In the genomic region with DNA sequence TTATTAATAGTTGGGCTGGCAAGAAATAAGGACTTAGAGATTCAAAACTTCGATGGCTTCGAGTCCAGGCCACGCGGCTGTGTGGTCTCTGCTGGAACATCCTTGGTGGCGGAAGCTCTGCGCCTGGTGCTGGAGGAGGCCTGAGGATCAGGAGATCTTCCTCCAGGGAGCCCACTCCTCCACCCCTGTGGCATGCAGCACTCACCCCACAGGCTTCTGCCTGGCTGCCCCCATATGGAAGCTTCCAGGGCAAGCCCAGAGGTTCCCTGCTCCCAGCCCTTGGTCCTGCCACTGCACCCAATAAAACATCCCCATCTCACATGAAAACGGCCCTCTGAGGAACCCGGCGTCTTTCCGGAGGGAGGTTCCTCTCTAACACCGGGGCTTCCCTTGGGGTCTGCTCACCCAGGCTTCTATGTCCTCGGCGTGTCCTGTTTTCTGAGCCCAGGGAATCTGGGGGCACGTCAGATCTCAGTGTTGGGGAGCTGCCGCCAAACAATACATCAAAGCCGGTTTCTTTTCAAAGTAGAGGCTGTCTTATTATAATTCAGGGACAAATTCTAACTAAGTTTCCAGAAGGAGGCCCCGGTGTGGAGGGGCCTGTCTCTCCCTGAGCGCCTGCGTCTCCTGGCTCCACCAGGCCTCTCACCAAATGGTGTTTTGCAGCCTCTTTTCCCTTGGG, we compare ENCODE assay signal across 30 cellular contexts. TPM values are rescaled to one million over a fixed set of nuclear protein-coding genes. Genes with fewer than 3 reads are reported as not detected.
A peak's percentile ranks its signal among the peaks of the same experiment; 100 is the strongest.
DNase-seq lines count a peak whose midpoint lies in the region; ATAC-seq, FAIRE-seq and TF ChIP-seq lines count a peak whose summit lies in the region.
"Had no signal": no experiment of that assay in that cellular context is flagged by ENCODE, and none has a peak within 500 bp of the region (broad histone marks: within the 10 kb centered on the region; RNA-seq: fewer than 3 reads in every experiment).

No MANE protein-coding gene starts in this region.

- POLR2A ChIA-PET in H1 (lab: Charles Lee; ENCODE audit: partially characterized antibody) = interaction anchor here (0.8 to 0.9 kb wide), 2 partner anchors 96 to 111 kb away, joined by 3 read pairs; no protein-coding TSS in a partner anchor

- H3K9ac ChIP-seq in H1 (replicated peaks in 1 of 4; ENCODE audit: extremely low read depth in 1 of 4, low read depth in 3 of 4, low read length in 3 of 4) (no peak overlapping the region), stomach smooth muscle (ENCODE audit: low read length in 2 of 2) (no peak overlapping the region)

- no peaks in the 10 kb centered on the region for H3K79me2 ChIP-seq in H1 (ENCODE audit: control insufficient read depth in 1 of 2, insufficient read depth in 2 of 2, low read length in 2 of 2)

- H4K8ac ChIP-seq in H1 (ENCODE audit: extremely low read depth, insufficient read depth, low read length) = peak overlapping the region; percentile 23; the same call in 1 of the 2 replicates

- H3K27me3 Mint-ChIP-seq in nephron (ENCODE audit: low read depth) = peaks cover 4% of the 10 kb centered on the region

- H3K56ac ChIP-seq in H1 (replicated peaks; ENCODE audit: insufficient read length, low read depth, low read length) = no peak overlapping the region

- H2BK5ac ChIP-seq in H1 (ENCODE audit: low read depth, low read length) = no peak overlapping the region

- H3K18ac ChIP-seq in H1 (ENCODE audit: extremely low read depth, low read length) = no peak overlapping the region

- intact Hi-C loops in gastrocnemius medialis (cut with DNase I; ENCODE audit: low total_unique reads) = no loop called here

- peak overlapping the region; percentile 99 for H3K27ac ChIP-seq in VCaP
- no peak overlapping the region for H3K27ac ChIP-seq in H1 (ENCODE audit: low read depth, low read length)
- peak overlapping the region; percentile 55 for H3K27ac ChIP-seq in stomach smooth muscle (ENCODE audit: low read length)
- no peak overlapping the region for H3K27ac ChIP-seq in gastrocnemius medialis
- H3K27ac ChIP-seq: body of pancreas, foreskin keratinocyte, psoas muscle, SK-N-MC had no signal

- no peaks in the 10 kb centered on the region for H3K79me1 ChIP-seq in H1 (ENCODE audit: low read depth, low read length)

- H3K4me2 ChIP-seq in H1 (ENCODE audit: insufficient read depth in 1 of 2, low read depth in 2 of 2, low read length in 2 of 2) = no peak overlapping the region

- H2AK5ac ChIP-seq in H1 (ENCODE audit: low read depth, low read length) = no peak overlapping the region

- H2BK20ac ChIP-seq in H1 (ENCODE audit: low read length) = no peak overlapping the region

- H4K20me1 ChIP-seq in H1 (replicated peaks in 1 of 2; ENCODE audit: control insufficient read depth in 1 of 2, insufficient read depth in 2 of 2, low read length in 2 of 2) = no peaks in the 10 kb centered on the region

- no peak overlapping the region for H3K4me3 Mint-ChIP-seq in nephron
- H3K4me3 Mint-ChIP-seq: activated naive CD8-positive, alpha-beta T cell treated with anti-CD3 and anti-CD28 coated beads, Interleukin-2, amount 10 ng/mL, durations not matched to agents 7 days and 5 days; T-helper 17 cell had no signal

- no peak overlapping the region for H2AFZ ChIP-seq in H1 (ENCODE audit: low read length)

- H3K9me3 Mint-ChIP-seq in nephron = no peaks in the 10 kb centered on the region
- H3K9me3 Mint-ChIP-seq: activated naive CD8-positive, alpha-beta T cell treated with anti-CD3 and anti-CD28 coated beads, Interleukin-2, amount 10 ng/mL, durations not matched to agents 7 days and 5 days had no signal

- no peaks in the 10 kb centered on the region for H3K36me3 Mint-ChIP-seq in nephron (ENCODE audit: low read depth)
- H3K36me3 Mint-ChIP-seq: activated naive CD8-positive, alpha-beta T cell treated with anti-CD3 and anti-CD28 coated beads, Interleukin-2, amount 10 ng/mL, durations not matched to agents 7 days and 5 days had no signal

- no peak overlapping the region for H4K91ac ChIP-seq in H1 (replicated peaks; ENCODE audit: insufficient read length, low read length)

- no peaks in the 10 kb centered on the region; the same call in 1 of the 2 replicates for H3K23me2 ChIP-seq in H1 (ENCODE audit: low read depth, low read length)

- H2BK12ac ChIP-seq in H1 (ENCODE audit: low read depth, low read length) = 0 out of 2 replicates have a peak overlapping the region, but pooled peaks have one; percentile 14

- TF ChIP-seq POLR2A in H1 (IDR thresholded peaks at IDR 0.05; ENCODE audit: control extremely low read depth in 1 of 2, low read depth in 2 of 2, low read length in 2 of 2) (no peak), gastrocnemius medialis (IDR thresholded peaks at IDR 0.05) (no peak)

- no peaks in the 10 kb centered on the region for H3K36me3 ChIP-seq in H1 (ENCODE audit: control insufficient read depth in 2 of 4, insufficient read depth in 4 of 4, low read length in 3 of 4)
- no peaks in the 10 kb centered on the region for H3K36me3 ChIP-seq in stomach smooth muscle (ENCODE audit: control insufficient read depth in 2 of 2, insufficient read depth in 2 of 2, low read length in 2 of 2)
- H3K36me3 ChIP-seq in gastrocnemius medialis = no peaks in the 10 kb centered on the region

- H2BK15ac ChIP-seq in H1 (ENCODE audit: low read length) = no peak overlapping the region

- 88% methylated on average over 19 of the region's 19 CpGs; no CpG with 5 or more reads in 1 of the 2 experiments for WGBS in H1 (ENCODE audit: extremely low coverage in 1 of 2, insufficient coverage in 1 of 2, insufficient read length in 1 of 2, insufficient replicate concordance in 2 of 2, low coverage in 1 of 2, low lambda C conversion rate in 2 of 2, missing lambda C conversion rate in 1 of 2), 2 experiments

- TF ChIP-seq RAD21 in H1 (IDR thresholded peaks at IDR 0.05 in 1 of 2, conservative IDR thresholded peaks at IDR 0.05 in 1 of 2; ENCODE audit: low read depth in 2 of 2, low read length in 2 of 2) = no peak

- H3K4me1 ChIP-seq in H1 (replicated peaks in 1 of 4; ENCODE audit: control insufficient read depth in 3 of 4, insufficient read depth in 4 of 4, low read length in 3 of 4) (peaks cover 0 to 4% (median 1%) of the 10 kb centered on the region in 4 experiments; a peak in 5 of 7 replicates), stomach smooth muscle (ENCODE audit: control insufficient read depth, insufficient read depth, low read length) (peaks cover 54% of the 10 kb centered on the region), gastrocnemius medialis (peaks cover 0 to 5% of the 10 kb centered on the region in 2 donors)
- H3K4me1 ChIP-seq: psoas muscle had no signal

- H3K4ac ChIP-seq in H1 (replicated peaks; ENCODE audit: insufficient read length, low read depth, low read length) = no peak overlapping the region

- CTCF ChIA-PET in H1 (lab: Charles Lee; ENCODE audit: partially characterized antibody) = interaction anchor here (1.0 to 3.0 kb wide), 6 partner anchors 9 to 57 kb away, joined by 3 to 9 read pairs (median 3); a partner anchor contains a TSS

- no peak overlapping the region for H3K14ac ChIP-seq in H1 (ENCODE audit: insufficient read length)

- no peak overlapping the region for H3K4me3 ChIP-seq in H1 (ENCODE audit: extremely low read depth in 1 of 4, insufficient read depth in 2 of 4, low read depth in 3 of 4, low read length in 4 of 4)
- H3K4me3 ChIP-seq in stomach smooth muscle (ENCODE audit: low read length in 2 of 2) = no peak overlapping the region
- no peak overlapping the region for H3K4me3 ChIP-seq in gastrocnemius medialis
- H3K4me3 ChIP-seq: body of pancreas, psoas muscle, SK-N-MC had no signal

- TF ChIP-seq EP300 in H1 (IDR thresholded peaks at IDR 0.05; ENCODE audit: borderline replicate concordance in 1 of 2, low read depth in 2 of 2, low read length in 2 of 2) = no peak

- FAIRE-seq in H1 (lab: Jason Lieb, UNC) = no peak
- FAIRE-seq: GM18507, H54, islet of Langerhans had no signal

- TF ChIP-seq CTCF in VCaP (conservative IDR thresholded peaks at IDR 0.05) (no peak), H1 (IDR thresholded peaks at IDR 0.05; ENCODE audit: control extremely low read depth in 1 of 3, insufficient read depth in 1 of 3, low read depth in 1 of 3, low read length in 3 of 3) (no peak), nephron (IDR thresholded peaks at IDR 0.05; ENCODE audit: unreplicated experiment in 3 of 3) (no peak), gastrocnemius medialis (IDR thresholded peaks at IDR 0.05 in 4 of 5, conservative IDR thresholded peaks at IDR 0.05 in 1 of 5) (no peak)

- DNase-seq in H1 (ENCODE audit: low read depth in 1 of 2, low spot score in 2 of 2) (no peak), gastrocnemius medialis (no peak), NOMO-1 treated with dmso at 0.1 percent for 144 hours (lab: John Stamatoyannopoulos, UW; ENCODE audit: unreplicated experiment) (no peak)
- DNase-seq: activated CD4-positive, alpha-beta T cell treated with anti-CD3 and anti-CD28 coated beads, Interleukin-2, amount 50 U/mL, for 1 hour; activated CD8-positive, alpha-beta memory T cell treated with anti-CD3 and anti-CD28 coated beads, Interleukin-2, amount 50 U/mL, for 4 hours; C1 segment of cervical spinal cord; DMS79 treated with DMSO at 0.1 percent for 48 hours; effector CD4-positive, alpha-beta T cell; foreskin keratinocyte; MV-4-11; NCI-H1694; NCI-H524 treated with DMSO at 0.1 percent for 48 hours; psoas muscle; substantia nigra; T-helper 17 cell had no signal

- H3K9me3 ChIP-seq in H1 (ENCODE audit: insufficient read depth in 2 of 2, low read depth in 1 of 2, low read length in 1 of 2) = no peaks in the 10 kb centered on the region
- no peaks in the 10 kb centered on the region for H3K9me3 ChIP-seq in stomach smooth muscle (ENCODE audit: control insufficient read depth in 2 of 2, low read length in 2 of 2)
- H3K9me3 ChIP-seq in gastrocnemius medialis = no peaks in the 10 kb centered on the region
- H3K9me3 ChIP-seq: body of pancreas, psoas muscle had no signal

- no peak overlapping the region for H3K23ac ChIP-seq in H1 (ENCODE audit: insufficient read length)

- peaks cover 41% of the 10 kb centered on the region for H3K4me1 Mint-ChIP-seq in nephron

- no peak overlapping the region for H4K5ac ChIP-seq in H1 (ENCODE audit: insufficient read length, low read depth, low read length)

- no peak for ATAC-seq in gastrocnemius medialis
- no peak for ATAC-seq in GM19455 (IDR thresholded peaks at IDR 0.05; ENCODE audit: unreplicated experiment)
- ATAC-seq: body of pancreas, foreskin keratinocyte, psoas muscle, T-helper 17 cell had no signal

- no peak overlapping the region for H2BK120ac ChIP-seq in H1 (replicated peaks; ENCODE audit: low read depth, low read length)

- H3K27ac Mint-ChIP-seq in nephron = peak overlapping the region in 2 of 3 experiments; percentile 68 to 70
- H3K27ac Mint-ChIP-seq: activated naive CD8-positive, alpha-beta T cell treated with anti-CD3 and anti-CD28 coated beads, Interleukin-2, amount 10 ng/mL, durations not matched to agents 7 days and 5 days; T-helper 17 cell had no signal

- in situ Hi-C loops in gastrocnemius medialis (cut with MboI; ENCODE audit: low sequenced_read_pairs in 4 of 4) = no loop called here

- H3K27me3 ChIP-seq in H1 (replicated peaks in 1 of 4; ENCODE audit: control insufficient read depth in 3 of 4, extremely low read depth in 1 of 4, insufficient read depth in 3 of 4, low read length in 3 of 4) = no peaks in the 10 kb centered on the region
- no peaks in the 10 kb centered on the region for H3K27me3 ChIP-seq in stomach smooth muscle (ENCODE audit: control insufficient read depth in 1 of 2, insufficient read depth in 2 of 2, low read length in 2 of 2)
- H3K27me3 ChIP-seq in gastrocnemius medialis = no peaks in the 10 kb centered on the region
- H3K27me3 ChIP-seq: body of pancreas, foreskin keratinocyte had no signal

RNA-seq across cellular contexts. Expression of a gene that starts 32.4 kb away (rescaled TPM):
- total RNA-seq in H1 (2021; fragmentation: NEBNext Ultra II Directional; extraction: Animal tissue kit (Norgen Biotek cat#: 25700)) = not detected in 2 replicates
- polyA plus RNA-seq in H1 (2011; rRNA removed) = not detected in 2 replicates
- polyA plus RNA-seq in H1 (2011; cell fraction: cytosol; rRNA removed) = not detected
- not detected for polyA plus RNA-seq in H1 (2011; cell fraction: nucleus; rRNA removed)
- not detected in 4 replicates for polyA plus RNA-seq in H1 (2012, experiment 1 of 2)
- polyA plus RNA-seq in H1 (2012, experiment 2 of 2) = not detected
- polyA plus RNA-seq in H1 (2013, experiment 1 of 2) = not detected
- polyA plus RNA-seq in H1 (2013, experiment 2 of 2) = not detected
- not detected in 2 replicates for polyA minus RNA-seq in H1 (2011; rRNA and poly(A)+ RNA removed)
- polyA minus RNA-seq in H1 (2011; cell fraction: cytosol; rRNA and poly(A)+ RNA removed) = not detected
- polyA minus RNA-seq in H1 (2011; cell fraction: nucleus; rRNA and poly(A)+ RNA removed) = not detected
- not detected for total RNA-seq in gastrocnemius medialis
- total RNA-seq: activated naive CD8-positive, alpha-beta T cell treated with anti-CD3 and anti-CD28 coated beads, Interleukin-2, amount 10 ng/mL, durations not matched to agents 7 days and 5 days; body of pancreas; epithelial cell of proximal tubule; mucosa of gallbladder; psoas muscle; RPMI7951; skeletal muscle tissue; T-helper 17 cell had no signal
- polyA plus RNA-seq: neural cell had no signal

RNA-seq across cellular contexts. Expression of a gene that starts 57.8 kb away (rescaled TPM):
- 0.38 TPM in 1 of 2 replicates, not detected in the other for total RNA-seq in H1 (2021; fragmentation: NEBNext Ultra II Directional; extraction: Animal tissue kit (Norgen Biotek cat#: 25700))
- polyA plus RNA-seq in H1 (2011; rRNA removed) = 0.09 TPM in 1 of 2 replicates, not detected in the other
- polyA plus RNA-seq in H1 (2011; cell fraction: cytosol; rRNA removed) = not detected
- not detected for polyA plus RNA-seq in H1 (2011; cell fraction: nucleus; rRNA removed)
- not detected in 4 replicates for polyA plus RNA-seq in H1 (2012, experiment 1 of 2)
- polyA plus RNA-seq in H1 (2012, experiment 2 of 2) = not detected
- polyA plus RNA-seq in H1 (2013, experiment 1 of 2) = not detected
- not detected for polyA plus RNA-seq in H1 (2013, experiment 2 of 2)
- not detected in 2 replicates for polyA minus RNA-seq in H1 (2011; rRNA and poly(A)+ RNA removed)
- polyA minus RNA-seq in H1 (2011; cell fraction: cytosol; rRNA and poly(A)+ RNA removed) = not detected
- polyA minus RNA-seq in H1 (2011; cell fraction: nucleus; rRNA and poly(A)+ RNA removed) = not detected
- total RNA-seq in gastrocnemius medialis = not detected
- total RNA-seq: activated naive CD8-positive, alpha-beta T cell treated with anti-CD3 and anti-CD28 coated beads, Interleukin-2, amount 10 ng/mL, durations not matched to agents 7 days and 5 days; body of pancreas; epithelial cell of proximal tubule; mucosa of gallbladder; psoas muscle; RPMI7951; skeletal muscle tissue; T-helper 17 cell had no signal
- polyA plus RNA-seq: neural cell, psoas muscle had no signal

Comparison
In these comparisons a context has a peak if more than half of its experiments do, and no peak if none do; other contexts are left out.
1. H3K27ac ChIP-seq: peak in VCaP (single experiment) and stomach smooth muscle (single experiment); none in H1 (single experiment) and gastrocnemius medialis (0 of 4).